Comparison of ENCODE assay signal across 8 cellular contexts in the genomic region with DNA sequence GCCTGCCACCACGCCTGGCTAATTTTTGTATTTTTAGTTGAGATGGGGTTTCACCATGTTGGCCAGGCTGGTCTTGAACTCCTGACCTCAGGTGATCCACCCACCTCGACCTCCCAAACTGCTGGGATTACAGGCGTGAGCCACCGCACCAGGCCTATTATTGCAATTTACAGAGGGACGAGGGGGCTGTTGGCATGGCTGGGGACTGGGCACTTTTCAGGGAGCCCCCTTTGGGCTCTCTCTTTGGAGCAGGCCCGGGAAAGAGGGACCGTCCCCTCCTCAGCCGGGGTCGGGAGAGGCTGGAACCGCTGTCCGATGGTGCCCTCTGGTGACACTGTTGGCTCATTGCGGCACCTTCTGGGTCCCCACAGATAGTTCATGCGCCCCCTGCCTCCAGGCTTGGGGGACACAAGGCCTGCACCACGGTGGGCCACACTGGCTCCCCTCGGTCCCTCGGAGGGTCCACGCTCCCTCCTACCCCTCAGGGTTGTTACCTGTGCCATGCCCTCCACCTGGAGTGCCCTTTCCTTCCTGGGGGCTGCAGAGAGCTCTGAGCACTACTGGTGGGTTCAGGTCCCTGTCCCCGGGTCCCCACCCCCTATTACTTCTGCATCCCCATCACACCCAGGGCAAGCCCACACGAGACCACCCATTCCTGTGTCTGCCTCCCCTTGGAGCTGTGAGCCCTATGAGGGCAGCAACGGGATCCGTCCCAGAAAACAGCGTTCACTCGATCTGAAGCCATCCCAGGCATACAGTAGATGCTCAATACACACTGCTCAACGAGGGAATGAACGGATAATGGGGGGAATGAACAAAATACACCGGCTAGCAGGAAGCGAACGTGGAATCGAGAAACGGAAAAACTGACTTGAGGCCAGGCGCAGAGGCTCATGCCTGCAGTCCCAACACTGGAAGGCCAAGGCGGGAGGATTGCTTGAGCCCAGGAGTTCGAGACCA. TPM values are rescaled to one million over a fixed set of nuclear protein-coding genes. Genes with fewer than 3 reads are reported as not detected.
A peak's percentile ranks its signal among the peaks of the same experiment; 100 is the strongest.
DNase-seq lines count a peak whose midpoint lies in the region; ATAC-seq and TF ChIP-seq lines count a peak whose summit lies in the region.

No MANE protein-coding gene starts in this region.

- H3K36me3 ChIP-seq in upper lobe of left lung, result peaks cover 0 to 3% (median 0%) of the 10 kb centered on the region in 4 donors

- H3K27ac ChIP-seq in AG04450 (ENCODE audit: low read depth, low read length) (no peak overlapping the region), upper lobe of left lung (no peak overlapping the region)

- no peak for TF ChIP-seq POLR2A in upper lobe of left lung (IDR thresholded peaks at IDR 0.05)

- H3K4me3 ChIP-seq in AG04450 (ENCODE audit: low read depth, low read length), result no peak overlapping the region
- no peak overlapping the region for H3K4me3 ChIP-seq in epithelial cell of esophagus (ENCODE audit: low read length)
- no peak overlapping the region for H3K4me3 ChIP-seq in upper lobe of left lung

- no peaks in the 10 kb centered on the region for H3K9me3 ChIP-seq in AG04450 (ENCODE audit: control insufficient read depth, insufficient read depth, low read length)
- H3K9me3 ChIP-seq in upper lobe of left lung, result no peaks in the 10 kb centered on the region

- WGBS in upper lobe of left lung, 2 donors, result 47 to 65% methylated on average over 22 to 33 of the region's 33 CpGs

- peaks cover 7% of the 10 kb centered on the region for H3K36me3 Mint-ChIP-seq in nephron progenitor cell (ENCODE audit: low read depth)

- peaks cover 4 to 14% (median 13%) of the 10 kb centered on the region in 4 donors for H3K4me1 ChIP-seq in upper lobe of left lung

- TF ChIP-seq CTCF in AG04450 (IDR thresholded peaks at IDR 0.05; ENCODE audit: low read depth, low read length), result peak; percentile 71
- TF ChIP-seq CTCF in epithelial cell of esophagus (IDR thresholded peaks at IDR 0.05; ENCODE audit: insufficient read depth, low read depth, low read length, missing control alignments), result peak; percentile 76
- TF ChIP-seq CTCF in nephron progenitor cell (IDR thresholded peaks at IDR 0.05), result peak; percentile 85
- TF ChIP-seq CTCF in upper lobe of left lung (IDR thresholded peaks at IDR 0.05), result peak; percentile 62 to 87 (median 70)

- H3K27me3 Mint-ChIP-seq in nephron progenitor cell (ENCODE audit: low read depth, poor library complexity), result peaks cover 8% of the 10 kb centered on the region

- H3K27me3 ChIP-seq in AG04450 (ENCODE audit: control insufficient read depth, insufficient read depth, low read length) (no peaks in the 10 kb centered on the region), upper lobe of left lung (no peaks in the 10 kb centered on the region)

- no peak for TF ChIP-seq EP300 in upper lobe of left lung (IDR thresholded peaks at IDR 0.05)

- DNase-seq in AG04450 (ENCODE audit: low read depth, low spot score) (no peak), GM19238 (ENCODE audit: insufficient read length, low spot score) (peak; percentile 57), NOMO-1 treated with dmso at 0.1 percent for 144 hours (lab: John Stamatoyannopoulos, UW; ENCODE audit: unreplicated experiment) (peak; percentile 19), epithelial cell of esophagus (ENCODE audit: low read depth) (peak; percentile 53), nephron progenitor cell (peak; percentile 87), upper lobe of left lung (peak; percentile 54 to 62)
- peak; percentile 29 to 59 (median 49) for DNase-seq in activated CD8-positive, alpha-beta memory T cell treated with anti-CD3 and anti-CD28 coated beads for 48 hours (ENCODE audit: low read depth in 2 of 3, low spot score in 2 of 3)

- H3K4me1 Mint-ChIP-seq in nephron progenitor cell, result no peaks in the 10 kb centered on the region

- no peak overlapping the region for H3K27ac Mint-ChIP-seq in nephron progenitor cell

- peaks cover 3% of the 10 kb centered on the region for H3K9me3 Mint-ChIP-seq in nephron progenitor cell

- CTCF ChIA-PET in AG04450 (lab: Charles Lee), result interaction anchor here (0.6 to 4.5 kb wide), 7 partner anchors 13 to 241 kb away, joined by 3 to 37 read pairs (median 4); a partner anchor contains a TSS

- POLR2A ChIA-PET in AG04450 (lab: Yijun Ruan, JAX), result no interaction called here

- ATAC-seq in upper lobe of left lung (ENCODE audit: low FRiP score in 2 of 2), result peak; percentile 43 to 78
- no peak for ATAC-seq in GM19463 (IDR thresholded peaks at IDR 0.05; ENCODE audit: unreplicated experiment)

- no peak overlapping the region for H3K4me3 Mint-ChIP-seq in nephron progenitor cell

RNA-seq across cellular contexts. Expression of a gene that starts 12.5 kb away (rescaled TPM):
- 3.0 and 4.0 TPM in 2 replicates for polyA plus RNA-seq in AG04450 (2011; rRNA removed)
- 6.0 and 7.1 TPM in 2 replicates for polyA minus RNA-seq in AG04450 (2011; rRNA and poly(A)+ RNA removed)
- 10 to 100 TPM; 15.6 to 22.2 (median 16.0) TPM for total RNA-seq in upper lobe of left lung

RNA-seq across cellular contexts. Expression of a gene that starts 27.5 kb away (rescaled TPM):
- polyA plus RNA-seq in AG04450 (2011; rRNA removed), result 1.0 and 2.9 TPM in 2 replicates
- 0.96 and 1.2 TPM in 2 replicates for polyA minus RNA-seq in AG04450 (2011; rRNA and poly(A)+ RNA removed)
- 10 to 100 TPM in 5 of 6 donors, 1 to 10 TPM in 1; 9.0 to 23.3 (median 17.1) TPM for total RNA-seq in upper lobe of left lung
